In the genomic region with DNA sequence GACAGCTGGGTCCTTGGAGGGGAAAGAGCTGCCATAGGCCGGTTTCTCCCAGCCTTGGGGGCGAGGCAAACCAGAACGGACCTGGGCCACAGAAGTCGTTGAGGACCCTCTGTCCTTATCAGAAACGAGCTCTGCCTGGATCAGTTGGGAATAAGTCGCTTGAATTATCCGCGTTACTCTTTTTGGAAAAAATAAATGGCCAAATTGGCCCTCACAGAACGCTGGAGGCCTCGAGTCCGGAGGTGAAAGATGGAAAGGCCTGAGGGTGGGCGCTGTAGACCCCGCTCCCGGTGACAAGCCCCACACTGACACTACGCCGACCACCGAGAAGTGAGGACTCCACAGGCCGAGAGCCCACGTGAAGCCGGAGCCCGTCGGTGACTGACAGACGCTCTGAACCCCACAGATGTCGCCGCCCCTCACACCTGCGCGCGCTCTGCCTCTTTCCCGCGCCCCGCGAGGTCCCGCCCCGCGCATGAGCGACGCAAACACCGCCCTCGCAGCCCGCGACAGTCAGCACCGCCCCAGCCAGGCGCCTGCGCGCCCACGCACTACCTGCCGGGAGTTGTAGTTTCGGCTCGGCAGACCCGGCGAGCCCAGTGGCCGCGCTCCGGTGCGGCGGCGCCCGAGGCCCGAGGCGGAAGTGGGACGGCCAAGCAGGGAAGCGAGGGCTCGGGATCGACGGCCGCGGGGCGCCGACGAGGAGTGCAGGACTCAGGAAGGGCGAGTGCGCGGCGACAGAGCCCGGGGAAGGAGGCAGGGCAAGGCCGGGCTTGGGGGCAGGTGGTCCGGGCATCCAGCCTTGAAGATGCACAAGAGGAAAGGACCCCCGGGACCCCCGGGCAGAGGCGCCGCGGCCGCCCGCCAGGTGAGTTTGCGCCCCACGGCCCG, we compare ENCODE assay signal across 1 cellular context.
A peak's percentile ranks its signal among the peaks of the same experiment; 100 is the strongest.
TF ChIP-seq lines count a peak whose summit lies in the region.

A gene (minus strand): TSS at position 484 of the 891 bp plus-strand sequence. CDS start 1,225 bp downstream, outside the sequence.
A gene (plus strand): TSS at position 568 of the 891 bp plus-strand sequence. CDS start 241 bp downstream, at position 809.

TF ChIP-seq in SK-N-SH, 30 proteins besides CTCF, POLR2A, EP300 and RAD21 (continued from another document):
- TF ChIP-seq, protein P1, sequence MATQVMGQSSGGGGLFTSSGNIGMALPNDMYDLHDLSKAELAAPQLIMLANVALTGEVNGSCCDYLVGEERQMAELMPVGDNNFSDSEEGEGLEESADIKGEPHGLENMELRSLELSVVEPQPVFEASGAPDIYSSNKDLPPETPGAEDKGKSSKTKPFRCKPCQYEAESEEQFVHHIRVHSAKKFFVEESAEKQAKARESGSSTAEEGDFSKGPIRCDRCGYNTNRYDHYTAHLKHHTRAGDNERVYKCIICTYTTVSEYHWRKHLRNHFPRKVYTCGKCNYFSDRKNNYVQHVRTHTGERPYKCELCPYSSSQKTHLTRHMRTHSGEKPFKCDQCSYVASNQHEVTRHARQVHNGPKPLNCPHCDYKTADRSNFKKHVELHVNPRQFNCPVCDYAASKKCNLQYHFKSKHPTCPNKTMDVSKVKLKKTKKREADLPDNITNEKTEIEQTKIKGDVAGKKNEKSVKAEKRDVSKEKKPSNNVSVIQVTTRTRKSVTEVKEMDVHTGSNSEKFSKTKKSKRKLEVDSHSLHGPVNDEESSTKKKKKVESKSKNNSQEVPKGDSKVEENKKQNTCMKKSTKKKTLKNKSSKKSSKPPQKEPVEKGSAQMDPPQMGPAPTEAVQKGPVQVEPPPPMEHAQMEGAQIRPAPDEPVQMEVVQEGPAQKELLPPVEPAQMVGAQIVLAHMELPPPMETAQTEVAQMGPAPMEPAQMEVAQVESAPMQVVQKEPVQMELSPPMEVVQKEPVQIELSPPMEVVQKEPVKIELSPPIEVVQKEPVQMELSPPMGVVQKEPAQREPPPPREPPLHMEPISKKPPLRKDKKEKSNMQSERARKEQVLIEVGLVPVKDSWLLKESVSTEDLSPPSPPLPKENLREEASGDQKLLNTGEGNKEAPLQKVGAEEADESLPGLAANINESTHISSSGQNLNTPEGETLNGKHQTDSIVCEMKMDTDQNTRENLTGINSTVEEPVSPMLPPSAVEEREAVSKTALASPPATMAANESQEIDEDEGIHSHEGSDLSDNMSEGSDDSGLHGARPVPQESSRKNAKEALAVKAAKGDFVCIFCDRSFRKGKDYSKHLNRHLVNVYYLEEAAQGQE (IDR thresholded peaks at IDR 0.05; ENCODE audit: low read depth, low read length), result no peak
- TF ChIP-seq SMC3 (IDR thresholded peaks at IDR 0.05; ENCODE audit: low read depth, low read length) (no peak), YY1 (IDR thresholded peaks at IDR 0.05; ENCODE audit: low read depth) (no peak), ELF1 (IDR thresholded peaks at IDR 0.05) (peak; percentile 83), GATA2 (CRISPR knock-in tag; IDR thresholded peaks at IDR 0.05) (no peak), POLR2AphosphoS5 (IDR thresholded peaks at IDR 0.05; ENCODE audit: low read depth, low read length) (peak; percentile 45; the same call in 1 of the 2 replicates), NFIC (IDR thresholded peaks at IDR 0.05; ENCODE audit: borderline replicate concordance) (no peak), CHD2 (IDR thresholded peaks at IDR 0.05; ENCODE audit: low read length, partially characterized antibody) (no peak), RCOR1 (IDR thresholded peaks at IDR 0.05; ENCODE audit: low read length) (no peak), FOXM1 (IDR thresholded peaks at IDR 0.05; ENCODE audit: low read depth) (no peak), MXI1 (IDR thresholded peaks at IDR 0.05; ENCODE audit: low read depth, low read length) (peak; percentile 51; the same call in 1 of the 2 replicates), FOSL2 (IDR thresholded peaks at IDR 0.05; ENCODE audit: borderline replicate concordance, low read depth) (no peak), SIN3A (IDR thresholded peaks at IDR 0.05; ENCODE audit: borderline replicate concordance, low read depth, low read length) (peak; percentile 42; the same call in 1 of the 2 replicates), TCF12 (IDR thresholded peaks at IDR 0.05) (no peak; the same call in 1 of the 2 replicates), FOXJ3 (CRISPR knock-in tag; IDR thresholded peaks at IDR 0.05) (no peak), EZH2phosphoT487 (IDR thresholded peaks at IDR 0.05; ENCODE audit: borderline replicate concordance, low read depth) (no peak), JUND (IDR thresholded peaks at IDR 0.05) (no peak), RXRA (IDR thresholded peaks at IDR 0.05; ENCODE audit: borderline replicate concordance, low read depth) (no peak), MEF2A (IDR thresholded peaks at IDR 0.05; ENCODE audit: borderline replicate concordance, low read depth) (no peak), TAF1 (IDR thresholded peaks at IDR 0.05; ENCODE audit: borderline replicate concordance, low read depth, low read length) (peak; percentile 42; the same call in 1 of the 2 replicates), NRF1 (IDR thresholded peaks at IDR 0.05; ENCODE audit: low read depth, low read length) (peak; percentile 96), GABPA (IDR thresholded peaks at IDR 0.05; ENCODE audit: low read depth) (no peak)
- TF ChIP-seq, protein P2, sequence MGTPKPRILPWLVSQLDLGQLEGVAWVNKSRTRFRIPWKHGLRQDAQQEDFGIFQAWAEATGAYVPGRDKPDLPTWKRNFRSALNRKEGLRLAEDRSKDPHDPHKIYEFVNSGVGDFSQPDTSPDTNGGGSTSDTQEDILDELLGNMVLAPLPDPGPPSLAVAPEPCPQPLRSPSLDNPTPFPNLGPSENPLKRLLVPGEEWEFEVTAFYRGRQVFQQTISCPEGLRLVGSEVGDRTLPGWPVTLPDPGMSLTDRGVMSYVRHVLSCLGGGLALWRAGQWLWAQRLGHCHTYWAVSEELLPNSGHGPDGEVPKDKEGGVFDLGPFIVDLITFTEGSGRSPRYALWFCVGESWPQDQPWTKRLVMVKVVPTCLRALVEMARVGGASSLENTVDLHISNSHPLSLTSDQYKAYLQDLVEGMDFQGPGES (IDR thresholded peaks at IDR 0.05; ENCODE audit: low read depth, low read length), result no peak
- TF ChIP-seq, protein P3, sequence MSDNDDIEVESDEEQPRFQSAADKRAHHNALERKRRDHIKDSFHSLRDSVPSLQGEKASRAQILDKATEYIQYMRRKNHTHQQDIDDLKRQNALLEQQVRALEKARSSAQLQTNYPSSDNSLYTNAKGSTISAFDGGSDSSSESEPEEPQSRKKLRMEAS (IDR thresholded peaks at IDR 0.05; ENCODE audit: low read depth), result peak; percentile 99
- TF ChIP-seq, protein P4, sequence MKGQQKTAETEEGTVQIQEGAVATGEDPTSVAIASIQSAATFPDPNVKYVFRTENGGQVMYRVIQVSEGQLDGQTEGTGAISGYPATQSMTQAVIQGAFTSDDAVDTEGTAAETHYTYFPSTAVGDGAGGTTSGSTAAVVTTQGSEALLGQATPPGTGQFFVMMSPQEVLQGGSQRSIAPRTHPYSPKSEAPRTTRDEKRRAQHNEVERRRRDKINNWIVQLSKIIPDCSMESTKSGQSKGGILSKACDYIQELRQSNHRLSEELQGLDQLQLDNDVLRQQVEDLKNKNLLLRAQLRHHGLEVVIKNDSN (IDR thresholded peaks at IDR 0.05; ENCODE audit: borderline replicate concordance, low read depth), result no peak
- TF ChIP-seq, protein P5, sequence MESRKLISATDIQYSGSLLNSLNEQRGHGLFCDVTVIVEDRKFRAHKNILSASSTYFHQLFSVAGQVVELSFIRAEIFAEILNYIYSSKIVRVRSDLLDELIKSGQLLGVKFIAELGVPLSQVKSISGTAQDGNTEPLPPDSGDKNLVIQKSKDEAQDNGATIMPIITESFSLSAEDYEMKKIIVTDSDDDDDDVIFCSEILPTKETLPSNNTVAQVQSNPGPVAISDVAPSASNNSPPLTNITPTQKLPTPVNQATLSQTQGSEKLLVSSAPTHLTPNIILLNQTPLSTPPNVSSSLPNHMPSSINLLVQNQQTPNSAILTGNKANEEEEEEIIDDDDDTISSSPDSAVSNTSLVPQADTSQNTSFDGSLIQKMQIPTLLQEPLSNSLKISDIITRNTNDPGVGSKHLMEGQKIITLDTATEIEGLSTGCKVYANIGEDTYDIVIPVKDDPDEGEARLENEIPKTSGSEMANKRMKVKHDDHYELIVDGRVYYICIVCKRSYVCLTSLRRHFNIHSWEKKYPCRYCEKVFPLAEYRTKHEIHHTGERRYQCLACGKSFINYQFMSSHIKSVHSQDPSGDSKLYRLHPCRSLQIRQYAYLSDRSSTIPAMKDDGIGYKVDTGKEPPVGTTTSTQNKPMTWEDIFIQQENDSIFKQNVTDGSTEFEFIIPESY (IDR thresholded peaks at IDR 0.05; ENCODE audit: borderline replicate concordance, low read depth), result no peak
- TF ChIP-seq, protein P6, sequence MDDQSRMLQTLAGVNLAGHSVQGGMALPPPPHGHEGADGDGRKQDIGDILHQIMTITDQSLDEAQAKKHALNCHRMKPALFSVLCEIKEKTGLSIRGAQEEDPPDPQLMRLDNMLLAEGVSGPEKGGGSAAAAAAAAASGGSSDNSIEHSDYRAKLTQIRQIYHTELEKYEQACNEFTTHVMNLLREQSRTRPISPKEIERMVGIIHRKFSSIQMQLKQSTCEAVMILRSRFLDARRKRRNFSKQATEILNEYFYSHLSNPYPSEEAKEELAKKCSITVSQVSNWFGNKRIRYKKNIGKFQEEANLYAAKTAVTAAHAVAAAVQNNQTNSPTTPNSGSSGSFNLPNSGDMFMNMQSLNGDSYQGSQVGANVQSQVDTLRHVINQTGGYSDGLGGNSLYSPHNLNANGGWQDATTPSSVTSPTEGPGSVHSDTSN (IDR thresholded peaks at IDR 0.05), result peak; percentile 28; the same call in 1 of the 2 replicates
TF ChIP-seq in SK-N-SH: peak in this region for 8.
